In the genomic region with DNA sequence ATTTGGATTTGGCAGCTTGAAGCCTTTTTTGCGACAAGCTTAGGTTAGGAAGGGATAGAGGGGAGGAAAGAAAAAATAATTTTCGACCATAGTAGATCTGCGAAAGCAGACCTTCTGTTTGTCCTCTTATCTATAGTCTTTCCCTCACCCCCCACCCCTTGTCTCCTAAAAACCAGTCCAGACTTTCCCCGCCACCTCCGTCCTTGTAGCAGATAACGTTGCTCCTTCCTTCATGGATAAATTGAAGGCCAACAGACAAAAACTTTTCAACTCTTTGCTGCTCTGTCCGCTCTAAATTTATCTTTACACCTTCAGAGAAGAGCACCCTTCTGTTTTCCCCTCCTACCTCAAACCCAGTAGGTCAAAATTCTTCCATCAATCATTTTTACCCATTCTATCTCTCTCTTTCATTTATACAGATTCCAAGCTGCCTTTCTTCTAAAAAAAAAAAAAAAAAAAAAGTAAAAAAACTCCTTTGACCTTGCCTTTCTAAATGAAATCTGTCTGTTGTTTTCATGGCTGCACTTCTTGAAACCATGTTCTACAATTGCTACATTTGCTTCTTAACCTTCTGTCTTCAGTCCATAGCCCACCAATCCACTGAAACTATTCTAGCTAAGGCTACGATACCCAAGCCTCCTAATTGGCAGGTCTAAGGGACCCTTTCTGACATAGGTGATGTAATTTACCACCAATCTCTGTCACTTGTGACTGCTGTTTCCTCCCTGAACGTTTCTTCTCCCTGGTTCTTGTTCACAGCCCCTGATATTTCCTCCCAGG, we compare ENCODE assay signal across 2 cellular contexts.
TF ChIP-seq lines count a peak whose summit lies in the region.

No MANE protein-coding gene starts in this region.

TF ChIP-seq in HEK293, 187 proteins besides CTCF, POLR2A, EP300 and RAD21 (continued from another document):
- TF ChIP-seq, protein P1, sequence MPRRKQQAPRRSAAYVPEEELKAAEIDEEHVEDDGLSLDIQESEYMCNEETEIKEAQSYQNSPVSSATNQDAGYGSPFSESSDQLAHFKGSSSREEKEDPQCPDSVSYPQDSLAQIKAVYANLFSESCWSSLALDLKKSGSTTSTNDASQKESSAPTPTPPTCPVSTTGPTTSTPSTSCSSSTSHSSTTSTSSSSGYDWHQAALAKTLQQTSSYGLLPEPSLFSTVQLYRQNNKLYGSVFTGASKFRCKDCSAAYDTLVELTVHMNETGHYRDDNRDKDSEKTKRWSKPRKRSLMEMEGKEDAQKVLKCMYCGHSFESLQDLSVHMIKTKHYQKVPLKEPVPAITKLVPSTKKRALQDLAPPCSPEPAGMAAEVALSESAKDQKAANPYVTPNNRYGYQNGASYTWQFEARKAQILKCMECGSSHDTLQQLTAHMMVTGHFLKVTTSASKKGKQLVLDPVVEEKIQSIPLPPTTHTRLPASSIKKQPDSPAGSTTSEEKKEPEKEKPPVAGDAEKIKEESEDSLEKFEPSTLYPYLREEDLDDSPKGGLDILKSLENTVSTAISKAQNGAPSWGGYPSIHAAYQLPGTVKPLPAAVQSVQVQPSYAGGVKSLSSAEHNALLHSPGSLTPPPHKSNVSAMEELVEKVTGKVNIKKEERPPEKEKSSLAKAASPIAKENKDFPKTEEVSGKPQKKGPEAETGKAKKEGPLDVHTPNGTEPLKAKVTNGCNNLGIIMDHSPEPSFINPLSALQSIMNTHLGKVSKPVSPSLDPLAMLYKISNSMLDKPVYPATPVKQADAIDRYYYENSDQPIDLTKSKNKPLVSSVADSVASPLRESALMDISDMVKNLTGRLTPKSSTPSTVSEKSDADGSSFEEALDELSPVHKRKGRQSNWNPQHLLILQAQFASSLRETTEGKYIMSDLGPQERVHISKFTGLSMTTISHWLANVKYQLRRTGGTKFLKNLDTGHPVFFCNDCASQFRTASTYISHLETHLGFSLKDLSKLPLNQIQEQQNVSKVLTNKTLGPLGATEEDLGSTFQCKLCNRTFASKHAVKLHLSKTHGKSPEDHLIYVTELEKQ (tag by site-specific recombination; IDR thresholded peaks at IDR 0.05; ENCODE audit: borderline replicate concordance): peak; percentile 48; the same call in 1 of the 2 replicates
- TF ChIP-seq ZNF335 (tag by site-specific recombination; conservative IDR thresholded peaks at IDR 0.05): peak; percentile 42; the same call in 1 of the 2 replicates

TF ChIP-seq in K562, 482 proteins besides CTCF, POLR2A, EP300 and RAD21 (continued from another document and continues in another):
- TF ChIP-seq SNIP1 (IDR thresholded peaks at IDR 0.05; ENCODE audit: low read depth) (no peak), HIVEP1 (CRISPR knock-in tag; IDR thresholded peaks at IDR 0.05) (no peak), NCOR1 (IDR thresholded peaks at IDR 0.05) (peak; percentile 75), JUND (IDR thresholded peaks at IDR 0.05; ENCODE audit: borderline replicate concordance, low read depth, low read length) (0 out of 2 replicates have a peak, but pooled peaks have one; percentile 23), JUND (tag; IDR thresholded peaks at IDR 0.05; ENCODE audit: borderline replicate concordance, low read depth, low read length) (no peak), U2AF1 (optimal IDR thresholded peaks at IDR 0.05; ENCODE audit: low read depth, low read length) (no peak), SMAD2 (IDR thresholded peaks at IDR 0.05; ENCODE audit: low read depth, low read length) (no peak), DPF2 (IDR thresholded peaks at IDR 0.05) (peak; percentile 65), FOXK1 (CRISPR knock-in tag; IDR thresholded peaks at IDR 0.05; ENCODE audit: borderline replicate concordance) (no peak), HSF4 (CRISPR knock-in tag; IDR thresholded peaks at IDR 0.05; ENCODE audit: borderline replicate concordance) (no peak), TAL1 (IDR thresholded peaks at IDR 0.05) (peak; percentile 64; the same call in 1 of the 2 replicates), PURB (CRISPR knock-in tag; IDR thresholded peaks at IDR 0.05; ENCODE audit: low read depth) (no peak), RCOR1 (IDR thresholded peaks at IDR 0.05; ENCODE audit: borderline replicate concordance in 1 of 2, low read depth in 2 of 2, low read length in 2 of 2) (peak in 1 of 2 experiments; percentile 15; a peak in 1 of 4 replicates), SMC3 (conservative IDR thresholded peaks at IDR 0.05; ENCODE audit: insufficient read depth, low read depth, low read length) (no peak), ZFP30 (CRISPR knock-in tag; IDR thresholded peaks at IDR 0.05; ENCODE audit: borderline replicate concordance) (no peak), ARNT (IDR thresholded peaks at IDR 0.05) (peak in 1 of 2 experiments; percentile 14; a peak in 1 of 4 replicates), GTF2E2 (tag; IDR thresholded peaks at IDR 0.05) (no peak), CEBPG (CRISPR knock-in tag; IDR thresholded peaks at IDR 0.05) (peak; percentile 77), CEBPG (tag; conservative IDR thresholded peaks at IDR 0.05 in 1 of 2, IDR thresholded peaks at IDR 0.05 in 1 of 2) (peak in 1 of 2 experiments; percentile 80; a peak in 3 of 4 replicates), FOXJ3 (CRISPR knock-in tag; IDR thresholded peaks at IDR 0.05) (no peak), TAF9B (IDR thresholded peaks at IDR 0.05; ENCODE audit: partially characterized antibody) (no peak), KDM2B (CRISPR knock-in tag; IDR thresholded peaks at IDR 0.05) (no peak), CBFA2T2 (conservative IDR thresholded peaks at IDR 0.05) (peak; percentile 77), NFIC (IDR thresholded peaks at IDR 0.05) (peak; percentile 40), RBBP5 (IDR thresholded peaks at IDR 0.05; ENCODE audit: borderline replicate concordance, insufficient read depth, low read length, poor library complexity, severe bottlenecking) (no peak), MEIS2 (IDR thresholded peaks at IDR 0.05; ENCODE audit: partially characterized antibody) (peak; percentile 34)
- TF ChIP-seq, protein P2, sequence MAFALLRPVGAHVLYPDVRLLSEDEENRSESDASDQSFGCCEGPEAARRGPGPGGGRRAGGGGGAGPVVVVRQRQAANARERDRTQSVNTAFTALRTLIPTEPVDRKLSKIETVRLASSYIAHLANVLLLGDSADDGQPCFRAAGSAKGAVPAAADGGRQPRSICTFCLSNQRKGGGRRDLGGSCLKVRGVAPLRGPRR (CRISPR knock-in tag; IDR thresholded peaks at IDR 0.05): no peak
- TF ChIP-seq, protein P3, sequence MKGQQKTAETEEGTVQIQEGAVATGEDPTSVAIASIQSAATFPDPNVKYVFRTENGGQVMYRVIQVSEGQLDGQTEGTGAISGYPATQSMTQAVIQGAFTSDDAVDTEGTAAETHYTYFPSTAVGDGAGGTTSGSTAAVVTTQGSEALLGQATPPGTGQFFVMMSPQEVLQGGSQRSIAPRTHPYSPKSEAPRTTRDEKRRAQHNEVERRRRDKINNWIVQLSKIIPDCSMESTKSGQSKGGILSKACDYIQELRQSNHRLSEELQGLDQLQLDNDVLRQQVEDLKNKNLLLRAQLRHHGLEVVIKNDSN (CRISPR knock-in tag; IDR thresholded peaks at IDR 0.05): no peak
- TF ChIP-seq, protein P4, sequence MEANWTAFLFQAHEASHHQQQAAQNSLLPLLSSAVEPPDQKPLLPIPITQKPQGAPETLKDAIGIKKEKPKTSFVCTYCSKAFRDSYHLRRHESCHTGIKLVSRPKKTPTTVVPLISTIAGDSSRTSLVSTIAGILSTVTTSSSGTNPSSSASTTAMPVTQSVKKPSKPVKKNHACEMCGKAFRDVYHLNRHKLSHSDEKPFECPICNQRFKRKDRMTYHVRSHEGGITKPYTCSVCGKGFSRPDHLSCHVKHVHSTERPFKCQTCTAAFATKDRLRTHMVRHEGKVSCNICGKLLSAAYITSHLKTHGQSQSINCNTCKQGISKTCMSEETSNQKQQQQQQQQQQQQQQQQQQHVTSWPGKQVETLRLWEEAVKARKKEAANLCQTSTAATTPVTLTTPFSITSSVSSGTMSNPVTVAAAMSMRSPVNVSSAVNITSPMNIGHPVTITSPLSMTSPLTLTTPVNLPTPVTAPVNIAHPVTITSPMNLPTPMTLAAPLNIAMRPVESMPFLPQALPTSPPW (CRISPR knock-in tag; IDR thresholded peaks at IDR 0.05): no peak
- TF ChIP-seq, protein P5, sequence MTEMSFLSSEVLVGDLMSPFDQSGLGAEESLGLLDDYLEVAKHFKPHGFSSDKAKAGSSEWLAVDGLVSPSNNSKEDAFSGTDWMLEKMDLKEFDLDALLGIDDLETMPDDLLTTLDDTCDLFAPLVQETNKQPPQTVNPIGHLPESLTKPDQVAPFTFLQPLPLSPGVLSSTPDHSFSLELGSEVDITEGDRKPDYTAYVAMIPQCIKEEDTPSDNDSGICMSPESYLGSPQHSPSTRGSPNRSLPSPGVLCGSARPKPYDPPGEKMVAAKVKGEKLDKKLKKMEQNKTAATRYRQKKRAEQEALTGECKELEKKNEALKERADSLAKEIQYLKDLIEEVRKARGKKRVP (CRISPR knock-in tag; IDR thresholded peaks at IDR 0.05): peak; percentile 40; the same call in 1 of the 2 replicates
- TF ChIP-seq, protein P6, sequence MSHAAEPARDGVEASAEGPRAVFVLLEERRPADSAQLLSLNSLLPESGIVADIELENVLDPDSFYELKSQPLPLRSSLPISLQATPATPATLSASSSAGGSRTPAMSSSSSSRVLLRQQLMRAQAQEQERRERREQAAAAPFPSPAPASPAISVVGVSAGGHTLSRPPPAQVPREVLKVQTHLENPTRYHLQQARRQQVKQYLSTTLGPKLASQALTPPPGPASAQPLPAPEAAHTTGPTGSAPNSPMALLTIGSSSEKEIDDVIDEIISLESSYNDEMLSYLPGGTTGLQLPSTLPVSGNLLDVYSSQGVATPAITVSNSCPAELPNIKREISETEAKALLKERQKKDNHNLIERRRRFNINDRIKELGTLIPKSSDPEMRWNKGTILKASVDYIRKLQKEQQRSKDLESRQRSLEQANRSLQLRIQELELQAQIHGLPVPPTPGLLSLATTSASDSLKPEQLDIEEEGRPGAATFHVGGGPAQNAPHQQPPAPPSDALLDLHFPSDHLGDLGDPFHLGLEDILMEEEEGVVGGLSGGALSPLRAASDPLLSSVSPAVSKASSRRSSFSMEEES (CRISPR knock-in tag; IDR thresholded peaks at IDR 0.05): no peak
- TF ChIP-seq, protein P7, sequence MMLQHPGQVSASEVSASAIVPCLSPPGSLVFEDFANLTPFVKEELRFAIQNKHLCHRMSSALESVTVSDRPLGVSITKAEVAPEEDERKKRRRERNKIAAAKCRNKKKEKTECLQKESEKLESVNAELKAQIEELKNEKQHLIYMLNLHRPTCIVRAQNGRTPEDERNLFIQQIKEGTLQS (IDR thresholded peaks at IDR 0.05): peak; percentile 78
- TF ChIP-seq, protein P7 (CRISPR knock-in tag; conservative IDR thresholded peaks at IDR 0.05): no peak
- TF ChIP-seq, protein P8, sequence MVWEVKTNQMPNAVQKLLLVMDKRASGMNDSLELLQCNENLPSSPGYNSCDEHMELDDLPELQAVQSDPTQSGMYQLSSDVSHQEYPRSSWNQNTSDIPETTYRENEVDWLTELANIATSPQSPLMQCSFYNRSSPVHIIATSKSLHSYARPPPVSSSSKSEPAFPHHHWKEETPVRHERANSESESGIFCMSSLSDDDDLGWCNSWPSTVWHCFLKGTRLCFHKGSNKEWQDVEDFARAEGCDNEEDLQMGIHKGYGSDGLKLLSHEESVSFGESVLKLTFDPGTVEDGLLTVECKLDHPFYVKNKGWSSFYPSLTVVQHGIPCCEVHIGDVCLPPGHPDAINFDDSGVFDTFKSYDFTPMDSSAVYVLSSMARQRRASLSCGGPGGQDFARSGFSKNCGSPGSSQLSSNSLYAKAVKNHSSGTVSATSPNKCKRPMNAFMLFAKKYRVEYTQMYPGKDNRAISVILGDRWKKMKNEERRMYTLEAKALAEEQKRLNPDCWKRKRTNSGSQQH (CRISPR knock-in tag; IDR thresholded peaks at IDR 0.05): 0 out of 2 replicates have a peak, but pooled peaks have one; percentile 39
- TF ChIP-seq, protein P9, sequence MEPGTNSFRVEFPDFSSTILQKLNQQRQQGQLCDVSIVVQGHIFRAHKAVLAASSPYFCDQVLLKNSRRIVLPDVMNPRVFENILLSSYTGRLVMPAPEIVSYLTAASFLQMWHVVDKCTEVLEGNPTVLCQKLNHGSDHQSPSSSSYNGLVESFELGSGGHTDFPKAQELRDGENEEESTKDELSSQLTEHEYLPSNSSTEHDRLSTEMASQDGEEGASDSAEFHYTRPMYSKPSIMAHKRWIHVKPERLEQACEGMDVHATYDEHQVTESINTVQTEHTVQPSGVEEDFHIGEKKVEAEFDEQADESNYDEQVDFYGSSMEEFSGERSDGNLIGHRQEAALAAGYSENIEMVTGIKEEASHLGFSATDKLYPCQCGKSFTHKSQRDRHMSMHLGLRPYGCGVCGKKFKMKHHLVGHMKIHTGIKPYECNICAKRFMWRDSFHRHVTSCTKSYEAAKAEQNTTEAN (CRISPR knock-in tag; IDR thresholded peaks at IDR 0.05): no peak
- TF ChIP-seq, protein P10, sequence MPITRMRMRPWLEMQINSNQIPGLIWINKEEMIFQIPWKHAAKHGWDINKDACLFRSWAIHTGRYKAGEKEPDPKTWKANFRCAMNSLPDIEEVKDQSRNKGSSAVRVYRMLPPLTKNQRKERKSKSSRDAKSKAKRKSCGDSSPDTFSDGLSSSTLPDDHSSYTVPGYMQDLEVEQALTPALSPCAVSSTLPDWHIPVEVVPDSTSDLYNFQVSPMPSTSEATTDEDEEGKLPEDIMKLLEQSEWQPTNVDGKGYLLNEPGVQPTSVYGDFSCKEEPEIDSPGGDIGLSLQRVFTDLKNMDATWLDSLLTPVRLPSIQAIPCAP (CRISPR knock-in tag; IDR thresholded peaks at IDR 0.05; ENCODE audit: borderline replicate concordance): no peak
- TF ChIP-seq, protein P11, sequence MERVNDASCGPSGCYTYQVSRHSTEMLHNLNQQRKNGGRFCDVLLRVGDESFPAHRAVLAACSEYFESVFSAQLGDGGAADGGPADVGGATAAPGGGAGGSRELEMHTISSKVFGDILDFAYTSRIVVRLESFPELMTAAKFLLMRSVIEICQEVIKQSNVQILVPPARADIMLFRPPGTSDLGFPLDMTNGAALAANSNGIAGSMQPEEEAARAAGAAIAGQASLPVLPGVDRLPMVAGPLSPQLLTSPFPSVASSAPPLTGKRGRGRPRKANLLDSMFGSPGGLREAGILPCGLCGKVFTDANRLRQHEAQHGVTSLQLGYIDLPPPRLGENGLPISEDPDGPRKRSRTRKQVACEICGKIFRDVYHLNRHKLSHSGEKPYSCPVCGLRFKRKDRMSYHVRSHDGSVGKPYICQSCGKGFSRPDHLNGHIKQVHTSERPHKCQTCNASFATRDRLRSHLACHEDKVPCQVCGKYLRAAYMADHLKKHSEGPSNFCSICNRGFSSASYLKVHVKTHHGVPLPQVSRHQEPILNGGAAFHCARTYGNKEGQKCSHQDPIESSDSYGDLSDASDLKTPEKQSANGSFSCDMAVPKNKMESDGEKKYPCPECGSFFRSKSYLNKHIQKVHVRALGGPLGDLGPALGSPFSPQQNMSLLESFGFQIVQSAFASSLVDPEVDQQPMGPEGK (CRISPR knock-in tag; IDR thresholded peaks at IDR 0.05; ENCODE audit: borderline replicate concordance): no peak
- TF ChIP-seq, protein P12, sequence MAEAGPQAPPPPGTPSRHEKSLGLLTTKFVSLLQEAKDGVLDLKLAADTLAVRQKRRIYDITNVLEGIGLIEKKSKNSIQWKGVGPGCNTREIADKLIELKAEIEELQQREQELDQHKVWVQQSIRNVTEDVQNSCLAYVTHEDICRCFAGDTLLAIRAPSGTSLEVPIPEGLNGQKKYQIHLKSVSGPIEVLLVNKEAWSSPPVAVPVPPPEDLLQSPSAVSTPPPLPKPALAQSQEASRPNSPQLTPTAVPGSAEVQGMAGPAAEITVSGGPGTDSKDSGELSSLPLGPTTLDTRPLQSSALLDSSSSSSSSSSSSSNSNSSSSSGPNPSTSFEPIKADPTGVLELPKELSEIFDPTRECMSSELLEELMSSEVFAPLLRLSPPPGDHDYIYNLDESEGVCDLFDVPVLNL (CRISPR knock-in tag; IDR thresholded peaks at IDR 0.05; ENCODE audit: low read depth): no peak
